Comparison of ENCODE assay signal across 11 cellular contexts in the genomic region with DNA sequence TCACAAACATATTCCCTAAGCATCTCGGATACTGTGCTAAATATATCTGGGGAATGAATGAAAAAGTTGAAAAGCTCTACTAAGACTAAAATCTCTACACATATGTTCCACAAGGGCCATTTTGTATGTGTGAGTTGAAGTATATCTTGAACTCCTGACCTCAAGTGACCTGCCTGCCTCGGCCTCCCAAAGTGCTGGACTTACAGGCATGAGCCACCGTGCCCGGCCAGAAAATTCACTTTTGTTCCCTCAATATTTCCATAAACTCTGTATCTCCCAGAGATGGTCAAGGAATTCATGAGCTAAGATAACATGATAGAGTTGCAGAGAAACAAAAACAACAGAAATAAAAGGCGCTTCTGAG. TPM values are rescaled to one million over a fixed set of nuclear protein-coding genes. Genes with fewer than 3 reads are reported as not detected.
DNase-seq lines count a peak whose midpoint lies in the region; ATAC-seq, FAIRE-seq and TF ChIP-seq lines count a peak whose summit lies in the region.
"Had no signal": no experiment of that assay in that cellular context is flagged by ENCODE, and none has a peak within 500 bp of the region (broad histone marks: within the 10 kb centered on the region; RNA-seq: fewer than 3 reads in every experiment).

No MANE protein-coding gene starts in this region.

- H3K36me3 ChIP-seq in PC-3 (ENCODE audit: low read depth, low read length), result peaks cover 22% of the 10 kb centered on the region
- no peaks in the 10 kb centered on the region for H3K36me3 ChIP-seq in endothelial cell of umbilical vein (ENCODE audit: control insufficient read depth in 2 of 2, extremely low read depth in 1 of 2, insufficient read depth in 2 of 2, low read length in 2 of 2)

- no peak overlapping the region for H3K27ac Mint-ChIP-seq in activated T-cell treated with anti-CD3 and anti-CD28 coated beads, Interleukin-2, amount 50 U/mL, for 24 hours
- no peak overlapping the region for H3K27ac Mint-ChIP-seq in stimulated activated memory B cell treated with anti-CD40 and anti-IgM and Interleukin-4, amounts not matched to agents 10 μg/mL and 1 μg/mL and 100 μg/mL, for 72 hours

- DNase-seq in activated T-cell treated with anti-CD3 and anti-CD28 coated beads, Interleukin-2, amount 50 U/mL, for 24 hours, result no peak
- DNase-seq in activated T-cell treated with anti-CD3 and anti-CD28 coated beads, Interleukin-2, amount 50 U/mL, for 48 hours, result no peak
- DNase-seq in PC-3 (no peak), endothelial cell of umbilical vein (ENCODE audit: low read depth, low spot score) (peak; percentile 13), right cardiac atrium (no peak), GM03348 (ENCODE audit: low spot score) (no peak)
- DNase-seq in stimulated activated CD4-positive, alpha-beta T cell treated with anti-CD3 and anti-CD28 coated beads, Interleukin-12 subunit alpha, Interleukin-12 subunit beta, amount 100 ng/mL, for 4 hours, result no peak
- DNase-seq: KG1, NCI-H510A treated with DMSO at 0.1 percent for 48 hours had no signal

- peak overlapping the region; percentile 84 for H3K4me3 Mint-ChIP-seq in activated T-cell treated with anti-CD3 and anti-CD28 coated beads, Interleukin-2, amount 50 U/mL, for 24 hours
- H3K4me3 Mint-ChIP-seq in stimulated activated memory B cell treated with anti-CD40 and anti-IgM and Interleukin-4, amounts not matched to agents 10 μg/mL and 1 μg/mL and 100 μg/mL, for 72 hours, result peak overlapping the region; percentile 80

- BruUV-seq in PC-3 (replicated peaks; lab: Mats Ljungman, UMichigan) (no TSS peak), endothelial cell of umbilical vein (replicated peaks; lab: Mats Ljungman, UMichigan) (no TSS peak)

- H3K27me3 ChIP-seq in PC-3 (ENCODE audit: low read length), result no peaks in the 10 kb centered on the region
- H3K27me3 ChIP-seq in endothelial cell of umbilical vein (ENCODE audit: control insufficient read depth in 2 of 2, insufficient read depth in 2 of 2, low read length in 2 of 2), result no peaks in the 10 kb centered on the region
- no peaks in the 10 kb centered on the region for H3K27me3 ChIP-seq in right cardiac atrium (ENCODE audit: control insufficient read depth, insufficient read depth)

- H2AFZ ChIP-seq in PC-3 (ENCODE audit: low read length) (no peak overlapping the region), endothelial cell of umbilical vein (ENCODE audit: low read depth, low read length) (no peak overlapping the region)

- 73% methylated on average over 5 of the region's 5 CpGs for WGBS in right cardiac atrium

- ATAC-seq in PC-3, result no peak
- ATAC-seq in stimulated activated memory B cell treated with anti-CD40 and anti-IgM and Interleukin-4, amounts not matched to agents 10 μg/mL and 1 μg/mL and 100 μg/mL, for 72 hours, result no peak
- ATAC-seq in right cardiac atrium, result no peak
- ATAC-seq: left colon had no signal

- intact Hi-C loops in PC-3 (cut with micrococcal nuclease) (no loop called here), endothelial cell of umbilical vein (cut with micrococcal nuclease) (no loop called here), right cardiac atrium (cut with DNase I) (no loop called here)

- POLR2A ChIA-PET in PC-3 (lab: Charles Lee; ENCODE audit: unreplicated experiment) (interaction anchor here (0.5 kb wide), 1 partner anchor 22 kb away, joined by 3 read pairs; no protein-coding TSS in a partner anchor), endothelial cell of umbilical vein (lab: Charles Lee) (interaction anchor here (1.1 kb wide), 1 partner anchor 74 kb away, joined by 4 read pairs; no protein-coding TSS in a partner anchor)

- H3K9me3 Mint-ChIP-seq in activated T-cell treated with anti-CD3 and anti-CD28 coated beads, Interleukin-2, amount 50 U/mL, for 24 hours, result no peaks in the 10 kb centered on the region
- no peaks in the 10 kb centered on the region for H3K9me3 Mint-ChIP-seq in stimulated activated memory B cell treated with anti-CD40 and anti-IgM and Interleukin-4, amounts not matched to agents 10 μg/mL and 1 μg/mL and 100 μg/mL, for 72 hours

- peaks cover 39% of the 10 kb centered on the region for H3K4me1 ChIP-seq in PC-3 (ENCODE audit: insufficient read depth, low read length)
- H3K4me1 ChIP-seq in endothelial cell of umbilical vein (ENCODE audit: control insufficient read depth, extremely low read depth, insufficient read depth, low read length), result peaks cover 39% of the 10 kb centered on the region
- peaks cover 2% of the 10 kb centered on the region for H3K4me1 ChIP-seq in right cardiac atrium (ENCODE audit: control insufficient read depth, insufficient read depth, low read length)

- H3K9me3 ChIP-seq in PC-3 (ENCODE audit: low read length), result no peaks in the 10 kb centered on the region
- H3K9me3 ChIP-seq in endothelial cell of umbilical vein (replicated peaks; ENCODE audit: control insufficient read depth, insufficient read depth, low read length), result no peaks in the 10 kb centered on the region
- H3K9me3 ChIP-seq in right cardiac atrium (ENCODE audit: control insufficient read depth, low read length), result no peaks in the 10 kb centered on the region

- no peak for TF ChIP-seq POLR2A in endothelial cell of umbilical vein (IDR thresholded peaks at IDR 0.05; ENCODE audit: low read depth, low read length)

- H3K4me3 ChIP-seq in PC-3 (ENCODE audit: low read length) (peak overlapping the region; percentile 99; the same call in 1 of the 2 replicates), endothelial cell of umbilical vein (replicated peaks in 1 of 3; ENCODE audit: insufficient read depth in 1 of 3, low read depth in 1 of 3, low read length in 3 of 3) (peak overlapping the region in 1 of 3 experiments; percentile 13), right cardiac atrium (ENCODE audit: low read length) (no peak overlapping the region)

- dilution Hi-C loops in endothelial cell of umbilical vein (cut with MboI; ENCODE audit: extremely low pct_ligation_motif_present, low sequenced_read_pairs), result no loop called here

- H3K79me2 ChIP-seq in PC-3 (ENCODE audit: low read length) (peaks cover 69% of the 10 kb centered on the region), endothelial cell of umbilical vein (ENCODE audit: control insufficient read depth, insufficient read depth, low read length) (peaks cover 51% of the 10 kb centered on the region)

- CTCF ChIA-PET in PC-3 (lab: Charles Lee) (interaction anchor here (1.0 kb wide), 2 partner anchors 34 to 142 kb away, joined by 3 to 4 read pairs; no protein-coding TSS in a partner anchor), endothelial cell of umbilical vein (lab: Charles Lee) (interaction anchor here (0.7 to 2.0 kb wide), 8 partner anchors 15 to 201 kb away, joined by 3 to 6 read pairs (median 4); no protein-coding TSS in a partner anchor)

- peaks cover 35% of the 10 kb centered on the region for H3K4me1 Mint-ChIP-seq in activated T-cell treated with anti-CD3 and anti-CD28 coated beads, Interleukin-2, amount 50 U/mL, for 24 hours (ENCODE audit: low read depth)
- peaks cover 16% of the 10 kb centered on the region for H3K4me1 Mint-ChIP-seq in stimulated activated memory B cell treated with anti-CD40 and anti-IgM and Interleukin-4, amounts not matched to agents 10 μg/mL and 1 μg/mL and 100 μg/mL, for 72 hours

- no peaks in the 10 kb centered on the region for H3K27me3 Mint-ChIP-seq in activated T-cell treated with anti-CD3 and anti-CD28 coated beads, Interleukin-2, amount 50 U/mL, for 24 hours
- H3K27me3 Mint-ChIP-seq in stimulated activated memory B cell treated with anti-CD40 and anti-IgM and Interleukin-4, amounts not matched to agents 10 μg/mL and 1 μg/mL and 100 μg/mL, for 72 hours, result no peaks in the 10 kb centered on the region

- no peak overlapping the region for H3K9ac ChIP-seq in PC-3 (ENCODE audit: low read length)
- no peak overlapping the region for H3K9ac ChIP-seq in endothelial cell of umbilical vein (replicated peaks; ENCODE audit: extremely low read depth, insufficient read depth, low read length)

- peaks cover 18% of the 10 kb centered on the region for H3F3A ChIP-seq in PC-3 (ENCODE audit: low read length, unreplicated experiment)

- no peak for FAIRE-seq in endothelial cell of umbilical vein (lab: Jason Lieb, UNC)

- TF ChIP-seq CTCF in PC-3 (conservative IDR thresholded peaks at IDR 0.05; ENCODE audit: low read depth, low read length), result no peak
- TF ChIP-seq CTCF in endothelial cell of umbilical vein (IDR thresholded peaks at IDR 0.05; ENCODE audit: extremely low read depth in 1 of 2, insufficient read depth in 1 of 2, low read depth in 1 of 2, low read length in 2 of 2), result no peak

- H3K4me2 ChIP-seq in PC-3 (ENCODE audit: low read length) (peak overlapping the region; percentile 96), endothelial cell of umbilical vein (ENCODE audit: insufficient read depth, low read length) (peak overlapping the region; percentile 89)

- H3K9me1 ChIP-seq in endothelial cell of umbilical vein (replicated peaks; ENCODE audit: control insufficient read depth, extremely low read depth, insufficient read depth, low read length), result no peaks in the 10 kb centered on the region

- peaks cover 29% of the 10 kb centered on the region for H4K20me1 ChIP-seq in PC-3 (ENCODE audit: low read length)
- H4K20me1 ChIP-seq in endothelial cell of umbilical vein (replicated peaks; ENCODE audit: control insufficient read depth, extremely low read depth, insufficient read depth, low read length), result no peaks in the 10 kb centered on the region

- H3K27ac ChIP-seq in PC-3 (ENCODE audit: low read length) (no peak overlapping the region), endothelial cell of umbilical vein (ENCODE audit: insufficient read depth, low read depth, low read length) (no peak overlapping the region), right cardiac atrium (ENCODE audit: low read length) (no peak overlapping the region)

- H3K9me2 ChIP-seq in PC-3 (replicated peaks; ENCODE audit: low read length), result no peaks in the 10 kb centered on the region

- H3K36me3 Mint-ChIP-seq in activated T-cell treated with anti-CD3 and anti-CD28 coated beads, Interleukin-2, amount 50 U/mL, for 24 hours (ENCODE audit: low read depth), result peaks cover 37% of the 10 kb centered on the region
- H3K36me3 Mint-ChIP-seq in stimulated activated memory B cell treated with anti-CD40 and anti-IgM and Interleukin-4, amounts not matched to agents 10 μg/mL and 1 μg/mL and 100 μg/mL, for 72 hours, result no peaks in the 10 kb centered on the region

RNA-seq across cellular contexts. Expression of a gene that starts 1.5 kb away (rescaled TPM):
- 1,285 and 1,376 TPM in 2 replicates for total RNA-seq in PC-3 (2014; rRNA removed)
- total RNA-seq in endothelial cell of umbilical vein, result 515 and 523 TPM in 2 replicates
- 2,063 and 2,352 TPM in 2 replicates for polyA plus RNA-seq in endothelial cell of umbilical vein
- 1,483 and 1,881 TPM in 2 replicates for polyA plus RNA-seq in endothelial cell of umbilical vein (2011; cell fraction: cytosol; rRNA removed)
- 831 and 861 TPM in 2 replicates for polyA plus RNA-seq in endothelial cell of umbilical vein (2011; cell fraction: nucleus; rRNA removed)
- polyA plus RNA-seq in endothelial cell of umbilical vein (2012), result 624 and 1,156 TPM in 2 replicates
- 1,491 and 1,574 TPM in 2 replicates for polyA minus RNA-seq in endothelial cell of umbilical vein
- polyA minus RNA-seq in endothelial cell of umbilical vein (2011; cell fraction: cytosol; rRNA and poly(A)+ RNA removed), result 697 TPM
- polyA minus RNA-seq in endothelial cell of umbilical vein (2011; cell fraction: nucleus; rRNA and poly(A)+ RNA removed), result 181 and 302 TPM in 2 replicates
- total RNA-seq in right cardiac atrium, result 10 to 100 TPM; 34.2 to 71.7 (median 66.7) TPM
- 106 TPM for polyA plus RNA-seq in right cardiac atrium

RNA-seq across cellular contexts. Expression of a gene that starts 31.6 kb away (rescaled TPM):
- total RNA-seq in PC-3 (2014; rRNA removed) (0.15 TPM in 1 of 2 replicates, not detected in the other), endothelial cell of umbilical vein (not detected in 2 replicates), right cardiac atrium (1 to 10 TPM in 1 of 4 donors, under 1 TPM in 3; 0.57 to 1.8 (median 0.94) TPM)
- polyA plus RNA-seq in endothelial cell of umbilical vein (not detected in 2 replicates), right cardiac atrium (2.0 TPM)
- polyA plus RNA-seq in endothelial cell of umbilical vein (2011; cell fraction: cytosol; rRNA removed), result not detected in 2 replicates
- 0.45 and 0.49 TPM in 2 replicates for polyA plus RNA-seq in endothelial cell of umbilical vein (2011; cell fraction: nucleus; rRNA removed)
- not detected in 2 replicates for polyA plus RNA-seq in endothelial cell of umbilical vein (2012)
- not detected in 2 replicates for polyA minus RNA-seq in endothelial cell of umbilical vein
- polyA minus RNA-seq in endothelial cell of umbilical vein (2011; cell fraction: cytosol; rRNA and poly(A)+ RNA removed), result not detected
- polyA minus RNA-seq in endothelial cell of umbilical vein (2011; cell fraction: nucleus; rRNA and poly(A)+ RNA removed), result not detected in 2 replicates

RNA-seq across cellular contexts. Expression of a gene that starts 59.7 kb away (rescaled TPM):
- total RNA-seq in PC-3 (2014; rRNA removed) (99.2 and 103 TPM in 2 replicates), endothelial cell of umbilical vein (62.4 and 68.6 TPM in 2 replicates), right cardiac atrium (1 to 10 TPM in 1 of 4 donors, under 1 TPM in 2, not detected in 1; 0.65 to 1.7 (median 0.93) TPM)
- polyA plus RNA-seq in endothelial cell of umbilical vein (27.3 and 31.7 TPM in 2 replicates), right cardiac atrium (0.25 TPM)
- polyA plus RNA-seq in endothelial cell of umbilical vein (2011; cell fraction: cytosol; rRNA removed), result 47.3 and 53.1 TPM in 2 replicates
- 127 and 133 TPM in 2 replicates for polyA plus RNA-seq in endothelial cell of umbilical vein (2011; cell fraction: nucleus; rRNA removed)
- polyA plus RNA-seq in endothelial cell of umbilical vein (2012), result 21.3 and 57.6 TPM in 2 replicates
- polyA minus RNA-seq in endothelial cell of umbilical vein, result 20.6 and 29.7 TPM in 2 replicates
- 41.8 TPM for polyA minus RNA-seq in endothelial cell of umbilical vein (2011; cell fraction: cytosol; rRNA and poly(A)+ RNA removed)
- 34.9 and 40.2 TPM in 2 replicates for polyA minus RNA-seq in endothelial cell of umbilical vein (2011; cell fraction: nucleus; rRNA and poly(A)+ RNA removed)

Comparison
In these comparisons a context has a peak if more than half of its experiments do, and no peak if none do; other contexts are left out.
1. RNA of a gene that starts 59.7 kb away (total RNA-seq): 99.2 to 103 TPM in PC-3 and 62.4 to 68.6 TPM in endothelial cell of umbilical vein; 0.65 to 1.7 TPM in right cardiac atrium; every median in the first group is over 10 times any median in the second.